1 cellular context compared by ENCODE assay signal in the genomic region with DNA sequence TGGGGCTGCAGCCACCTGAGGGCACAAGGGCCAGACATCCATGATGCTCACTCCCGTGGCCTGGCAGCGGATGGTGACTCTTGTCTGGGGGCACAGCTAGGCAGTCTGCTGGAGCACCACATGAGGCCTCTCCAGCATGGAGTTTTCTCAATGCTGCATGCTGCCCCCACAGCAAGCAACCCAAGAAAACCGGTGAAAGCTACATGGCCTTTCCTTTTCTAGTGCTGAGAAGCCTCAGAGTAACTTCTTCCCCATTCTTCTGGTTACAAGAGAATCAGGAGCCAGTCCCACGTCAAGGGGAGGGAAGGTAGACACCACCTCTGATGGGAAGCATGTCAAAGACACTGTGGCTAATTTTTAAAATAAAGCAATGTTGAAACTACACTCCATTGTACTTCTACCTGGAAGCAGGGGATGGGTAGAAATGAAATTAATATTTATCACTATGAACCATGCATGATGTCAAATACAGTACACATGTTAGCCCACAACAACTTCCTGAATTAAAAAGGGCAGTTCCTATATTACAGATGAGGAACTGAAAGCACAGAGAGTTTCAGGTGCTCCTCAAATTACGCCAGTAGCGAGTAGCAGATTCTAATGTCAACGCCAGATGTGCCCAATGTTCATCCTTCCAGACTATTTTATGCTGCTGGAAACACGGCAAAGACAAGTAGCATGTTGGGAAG.
TF ChIP-seq lines count a peak whose summit lies in the region.

No MANE protein-coding gene starts in this region.

TF ChIP-seq in GM12878, 131 proteins besides CTCF, POLR2A, EP300 and RAD21 (continued from another document):
- TF ChIP-seq, protein P1, sequence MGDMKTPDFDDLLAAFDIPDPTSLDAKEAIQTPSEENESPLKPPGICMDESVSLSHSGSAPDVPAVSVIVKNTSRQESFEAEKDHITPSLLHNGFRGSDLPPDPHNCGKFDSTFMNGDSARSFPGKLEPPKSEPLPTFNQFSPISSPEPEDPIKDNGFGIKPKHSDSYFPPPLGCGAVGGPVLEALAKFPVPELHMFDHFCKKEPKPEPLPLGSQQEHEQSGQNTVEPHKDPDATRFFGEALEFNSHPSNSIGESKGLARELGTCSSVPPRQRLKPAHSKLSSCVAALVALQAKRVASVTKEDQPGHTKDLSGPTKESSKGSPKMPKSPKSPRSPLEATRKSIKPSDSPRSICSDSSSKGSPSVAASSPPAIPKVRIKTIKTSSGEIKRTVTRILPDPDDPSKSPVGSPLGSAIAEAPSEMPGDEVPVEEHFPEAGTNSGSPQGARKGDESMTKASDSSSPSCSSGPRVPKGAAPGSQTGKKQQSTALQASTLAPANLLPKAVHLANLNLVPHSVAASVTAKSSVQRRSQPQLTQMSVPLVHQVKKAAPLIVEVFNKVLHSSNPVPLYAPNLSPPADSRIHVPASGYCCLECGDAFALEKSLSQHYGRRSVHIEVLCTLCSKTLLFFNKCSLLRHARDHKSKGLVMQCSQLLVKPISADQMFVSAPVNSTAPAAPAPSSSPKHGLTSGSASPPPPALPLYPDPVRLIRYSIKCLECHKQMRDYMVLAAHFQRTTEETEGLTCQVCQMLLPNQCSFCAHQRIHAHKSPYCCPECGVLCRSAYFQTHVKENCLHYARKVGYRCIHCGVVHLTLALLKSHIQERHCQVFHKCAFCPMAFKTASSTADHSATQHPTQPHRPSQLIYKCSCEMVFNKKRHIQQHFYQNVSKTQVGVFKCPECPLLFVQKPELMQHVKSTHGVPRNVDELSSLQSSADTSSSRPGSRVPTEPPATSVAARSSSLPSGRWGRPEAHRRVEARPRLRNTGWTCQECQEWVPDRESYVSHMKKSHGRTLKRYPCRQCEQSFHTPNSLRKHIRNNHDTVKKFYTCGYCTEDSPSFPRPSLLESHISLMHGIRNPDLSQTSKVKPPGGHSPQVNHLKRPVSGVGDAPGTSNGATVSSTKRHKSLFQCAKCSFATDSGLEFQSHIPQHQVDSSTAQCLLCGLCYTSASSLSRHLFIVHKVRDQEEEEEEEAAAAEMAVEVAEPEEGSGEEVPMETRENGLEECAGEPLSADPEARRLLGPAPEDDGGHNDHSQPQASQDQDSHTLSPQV (IDR thresholded peaks at IDR 0.05) = no peak
- TF ChIP-seq BHLHE40 (IDR thresholded peaks at IDR 0.05; ENCODE audit: borderline replicate concordance in 1 of 2, low read depth in 2 of 2, low read length in 1 of 2) = no peak
- no peak for TF ChIP-seq BMI1 (IDR thresholded peaks at IDR 0.05; ENCODE audit: borderline replicate concordance)
- peak; percentile 77; the same call in 1 of the 2 replicates for TF ChIP-seq TCF12 (IDR thresholded peaks at IDR 0.05; ENCODE audit: low read depth, low read length)
- TF ChIP-seq POU2F2 (IDR thresholded peaks at IDR 0.05; ENCODE audit: borderline replicate concordance, low read depth, low read length) = 0 out of 3 replicates have a peak, but pooled peaks have one; percentile 8
- TF ChIP-seq, protein P2, sequence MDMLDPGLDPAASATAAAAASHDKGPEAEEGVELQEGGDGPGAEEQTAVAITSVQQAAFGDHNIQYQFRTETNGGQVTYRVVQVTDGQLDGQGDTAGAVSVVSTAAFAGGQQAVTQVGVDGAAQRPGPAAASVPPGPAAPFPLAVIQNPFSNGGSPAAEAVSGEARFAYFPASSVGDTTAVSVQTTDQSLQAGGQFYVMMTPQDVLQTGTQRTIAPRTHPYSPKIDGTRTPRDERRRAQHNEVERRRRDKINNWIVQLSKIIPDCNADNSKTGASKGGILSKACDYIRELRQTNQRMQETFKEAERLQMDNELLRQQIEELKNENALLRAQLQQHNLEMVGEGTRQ (IDR thresholded peaks at IDR 0.05; ENCODE audit: borderline replicate concordance, low read depth, low read length) = no peak
- no peak for TF ChIP-seq NRF1 (conservative IDR thresholded peaks at IDR 0.05; ENCODE audit: low read depth, low read length)
- TF ChIP-seq, protein P3, sequence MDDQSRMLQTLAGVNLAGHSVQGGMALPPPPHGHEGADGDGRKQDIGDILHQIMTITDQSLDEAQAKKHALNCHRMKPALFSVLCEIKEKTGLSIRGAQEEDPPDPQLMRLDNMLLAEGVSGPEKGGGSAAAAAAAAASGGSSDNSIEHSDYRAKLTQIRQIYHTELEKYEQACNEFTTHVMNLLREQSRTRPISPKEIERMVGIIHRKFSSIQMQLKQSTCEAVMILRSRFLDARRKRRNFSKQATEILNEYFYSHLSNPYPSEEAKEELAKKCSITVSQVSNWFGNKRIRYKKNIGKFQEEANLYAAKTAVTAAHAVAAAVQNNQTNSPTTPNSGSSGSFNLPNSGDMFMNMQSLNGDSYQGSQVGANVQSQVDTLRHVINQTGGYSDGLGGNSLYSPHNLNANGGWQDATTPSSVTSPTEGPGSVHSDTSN (IDR thresholded peaks at IDR 0.05; ENCODE audit: insufficient replicate concordance, low read depth, low read length) = no peak
- peak; percentile 49; the same call in 1 of the 2 replicates for TF ChIP-seq JUNB (IDR thresholded peaks at IDR 0.05)
- no peak for TF ChIP-seq FOXK2 (IDR thresholded peaks at IDR 0.05)
- no peak for TF ChIP-seq YY1 (IDR thresholded peaks at IDR 0.05; ENCODE audit: low read depth, low read length)
- TF ChIP-seq FOS (IDR thresholded peaks at IDR 0.05; ENCODE audit: borderline replicate concordance, extremely low read depth, insufficient read length) = no peak
- peak; percentile 64; the same call in 1 of the 2 replicates for TF ChIP-seq DPF2 (IDR thresholded peaks at IDR 0.05)
- TF ChIP-seq ZNF384 (IDR thresholded peaks at IDR 0.05; ENCODE audit: borderline replicate concordance, low read depth, low read length) = no peak
- no peak for TF ChIP-seq FOXM1 (IDR thresholded peaks at IDR 0.05; ENCODE audit: low read depth, low read length)
- peak; percentile 55; the same call in 1 of the 2 replicates for TF ChIP-seq CREM (IDR thresholded peaks at IDR 0.05; ENCODE audit: low read depth)
- no peak for TF ChIP-seq PML (IDR thresholded peaks at IDR 0.05; ENCODE audit: low read length)
- TF ChIP-seq, protein P4, sequence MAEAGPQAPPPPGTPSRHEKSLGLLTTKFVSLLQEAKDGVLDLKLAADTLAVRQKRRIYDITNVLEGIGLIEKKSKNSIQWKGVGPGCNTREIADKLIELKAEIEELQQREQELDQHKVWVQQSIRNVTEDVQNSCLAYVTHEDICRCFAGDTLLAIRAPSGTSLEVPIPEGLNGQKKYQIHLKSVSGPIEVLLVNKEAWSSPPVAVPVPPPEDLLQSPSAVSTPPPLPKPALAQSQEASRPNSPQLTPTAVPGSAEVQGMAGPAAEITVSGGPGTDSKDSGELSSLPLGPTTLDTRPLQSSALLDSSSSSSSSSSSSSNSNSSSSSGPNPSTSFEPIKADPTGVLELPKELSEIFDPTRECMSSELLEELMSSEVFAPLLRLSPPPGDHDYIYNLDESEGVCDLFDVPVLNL (IDR thresholded peaks at IDR 0.05; ENCODE audit: low read depth, low read length) = no peak
- TF ChIP-seq SRF (IDR thresholded peaks at IDR 0.05; ENCODE audit: low read depth in 2 of 2, low read length in 2 of 2) = no peak
- TF ChIP-seq PAX8 (IDR thresholded peaks at IDR 0.05) = no peak
- TF ChIP-seq, protein P5, sequence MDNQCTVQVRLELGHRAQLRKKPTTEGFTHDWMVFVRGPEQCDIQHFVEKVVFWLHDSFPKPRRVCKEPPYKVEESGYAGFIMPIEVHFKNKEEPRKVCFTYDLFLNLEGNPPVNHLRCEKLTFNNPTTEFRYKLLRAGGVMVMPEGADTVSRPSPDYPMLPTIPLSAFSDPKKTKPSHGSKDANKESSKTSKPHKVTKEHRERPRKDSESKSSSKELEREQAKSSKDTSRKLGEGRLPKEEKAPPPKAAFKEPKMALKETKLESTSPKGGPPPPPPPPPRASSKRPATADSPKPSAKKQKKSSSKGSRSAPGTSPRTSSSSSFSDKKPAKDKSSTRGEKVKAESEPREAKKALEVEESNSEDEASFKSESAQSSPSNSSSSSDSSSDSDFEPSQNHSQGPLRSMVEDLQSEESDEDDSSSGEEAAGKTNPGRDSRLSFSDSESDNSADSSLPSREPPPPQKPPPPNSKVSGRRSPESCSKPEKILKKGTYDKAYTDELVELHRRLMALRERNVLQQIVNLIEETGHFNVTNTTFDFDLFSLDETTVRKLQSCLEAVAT (IDR thresholded peaks at IDR 0.05) = no peak
- TF ChIP-seq ZNF207 (IDR thresholded peaks at IDR 0.05; ENCODE audit: borderline replicate concordance) = no peak
- peak; percentile 60; the same call in 1 of the 2 replicates for TF ChIP-seq ZBED1 (IDR thresholded peaks at IDR 0.05; ENCODE audit: borderline replicate concordance)
- no peak for TF ChIP-seq EGR1 (IDR thresholded peaks at IDR 0.05; ENCODE audit: borderline replicate concordance in 1 of 2, low read depth in 2 of 2, low read length in 2 of 2)
- TF ChIP-seq MEF2B (IDR thresholded peaks at IDR 0.05; ENCODE audit: partially characterized antibody, poor library complexity, severe bottlenecking) = peak; percentile 14
- TF ChIP-seq KAT2A (conservative IDR thresholded peaks at IDR 0.05; ENCODE audit: control insufficient read depth, low read depth, low read length) = no peak
- TF ChIP-seq NBN (IDR thresholded peaks at IDR 0.05) = no peak
- TF ChIP-seq SUZ12 (IDR thresholded peaks at IDR 0.05; ENCODE audit: unreplicated experiment) = no peak
- TF ChIP-seq IKZF1 (conservative IDR thresholded peaks at IDR 0.05) = peak; percentile 48
- TF ChIP-seq CHD2 (IDR thresholded peaks at IDR 0.05; ENCODE audit: borderline replicate concordance, low read depth, low read length) = no peak
- TF ChIP-seq, protein P6, sequence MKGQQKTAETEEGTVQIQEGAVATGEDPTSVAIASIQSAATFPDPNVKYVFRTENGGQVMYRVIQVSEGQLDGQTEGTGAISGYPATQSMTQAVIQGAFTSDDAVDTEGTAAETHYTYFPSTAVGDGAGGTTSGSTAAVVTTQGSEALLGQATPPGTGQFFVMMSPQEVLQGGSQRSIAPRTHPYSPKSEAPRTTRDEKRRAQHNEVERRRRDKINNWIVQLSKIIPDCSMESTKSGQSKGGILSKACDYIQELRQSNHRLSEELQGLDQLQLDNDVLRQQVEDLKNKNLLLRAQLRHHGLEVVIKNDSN (IDR thresholded peaks at IDR 0.05; ENCODE audit: borderline replicate concordance, extremely low read length, insufficient read depth, low read depth, low read length) = no peak
- TF ChIP-seq WRNIP1 (IDR thresholded peaks at IDR 0.05; ENCODE audit: borderline replicate concordance, low read depth, low read length) = no peak
- TF ChIP-seq CREB1 (IDR thresholded peaks at IDR 0.05; ENCODE audit: low read depth) = peak; percentile 55
- TF ChIP-seq ESRRA (IDR thresholded peaks at IDR 0.05; ENCODE audit: low read length) = no peak
- no peak for TF ChIP-seq SP1 (IDR thresholded peaks at IDR 0.05; ENCODE audit: low read depth, low read length)
- TF ChIP-seq SMARCA5 (IDR thresholded peaks at IDR 0.05) = no peak
- no peak for TF ChIP-seq MXI1 (IDR thresholded peaks at IDR 0.05; ENCODE audit: low read depth, low read length)
- TF ChIP-seq KLF5 (IDR thresholded peaks at IDR 0.05; ENCODE audit: partially characterized antibody) = no peak
- TF ChIP-seq POLR2AphosphoS5 (IDR thresholded peaks at IDR 0.05; ENCODE audit: low read length) = no peak
- peak; percentile 56; the same call in 1 of the 2 replicates for TF ChIP-seq CBX5 (IDR thresholded peaks at IDR 0.05; ENCODE audit: low read depth)
- no peak for TF ChIP-seq CHD4 (IDR thresholded peaks at IDR 0.05)
- TF ChIP-seq MTA2 (IDR thresholded peaks at IDR 0.05; ENCODE audit: low read depth) = peak; percentile 64; the same call in 1 of the 2 replicates
- TF ChIP-seq TBL1XR1 (IDR thresholded peaks at IDR 0.05; ENCODE audit: low read depth, low read length) = no peak
- no peak for TF ChIP-seq ZNF24 (IDR thresholded peaks at IDR 0.05)
- no peak for TF ChIP-seq CHD1 (IDR thresholded peaks at IDR 0.05; ENCODE audit: low read depth, low read length)
- no peak for TF ChIP-seq TAF1 (IDR thresholded peaks at IDR 0.05; ENCODE audit: borderline replicate concordance, low read depth, low read length)
- TF ChIP-seq RAD51 (IDR thresholded peaks at IDR 0.05) = no peak
- peak; percentile 63; the same call in 1 of the 2 replicates for TF ChIP-seq EED (IDR thresholded peaks at IDR 0.05; ENCODE audit: low read depth)
- TF ChIP-seq TARDBP (IDR thresholded peaks at IDR 0.05; ENCODE audit: borderline replicate concordance) = no peak
- no peak for TF ChIP-seq HCFC1 (IDR thresholded peaks at IDR 0.05; ENCODE audit: low read length)
- no peak for TF ChIP-seq BRCA1 (IDR thresholded peaks at IDR 0.05; ENCODE audit: low read depth, low read length)
- no peak for TF ChIP-seq STAT1 (conservative IDR thresholded peaks at IDR 0.05)
- TF ChIP-seq ZSCAN29 (IDR thresholded peaks at IDR 0.05) = no peak
- peak; percentile 72; the same call in 1 of the 2 replicates for TF ChIP-seq TCF3 (IDR thresholded peaks at IDR 0.05; ENCODE audit: borderline replicate concordance, insufficient read depth, low read depth, low read length)
- TF ChIP-seq, protein P7, sequence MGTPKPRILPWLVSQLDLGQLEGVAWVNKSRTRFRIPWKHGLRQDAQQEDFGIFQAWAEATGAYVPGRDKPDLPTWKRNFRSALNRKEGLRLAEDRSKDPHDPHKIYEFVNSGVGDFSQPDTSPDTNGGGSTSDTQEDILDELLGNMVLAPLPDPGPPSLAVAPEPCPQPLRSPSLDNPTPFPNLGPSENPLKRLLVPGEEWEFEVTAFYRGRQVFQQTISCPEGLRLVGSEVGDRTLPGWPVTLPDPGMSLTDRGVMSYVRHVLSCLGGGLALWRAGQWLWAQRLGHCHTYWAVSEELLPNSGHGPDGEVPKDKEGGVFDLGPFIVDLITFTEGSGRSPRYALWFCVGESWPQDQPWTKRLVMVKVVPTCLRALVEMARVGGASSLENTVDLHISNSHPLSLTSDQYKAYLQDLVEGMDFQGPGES (IDR thresholded peaks at IDR 0.05) = no peak
- TF ChIP-seq YBX1 (IDR thresholded peaks at IDR 0.05) = no peak
- TF ChIP-seq EZH2 (IDR thresholded peaks at IDR 0.05; ENCODE audit: borderline replicate concordance, control insufficient read depth, low read depth, low read length) = no peak
- peak; percentile 64 to 77; a peak in 3 of 4 replicates for TF ChIP-seq IKZF2 (IDR thresholded peaks at IDR 0.05)
- TF ChIP-seq, protein P8, sequence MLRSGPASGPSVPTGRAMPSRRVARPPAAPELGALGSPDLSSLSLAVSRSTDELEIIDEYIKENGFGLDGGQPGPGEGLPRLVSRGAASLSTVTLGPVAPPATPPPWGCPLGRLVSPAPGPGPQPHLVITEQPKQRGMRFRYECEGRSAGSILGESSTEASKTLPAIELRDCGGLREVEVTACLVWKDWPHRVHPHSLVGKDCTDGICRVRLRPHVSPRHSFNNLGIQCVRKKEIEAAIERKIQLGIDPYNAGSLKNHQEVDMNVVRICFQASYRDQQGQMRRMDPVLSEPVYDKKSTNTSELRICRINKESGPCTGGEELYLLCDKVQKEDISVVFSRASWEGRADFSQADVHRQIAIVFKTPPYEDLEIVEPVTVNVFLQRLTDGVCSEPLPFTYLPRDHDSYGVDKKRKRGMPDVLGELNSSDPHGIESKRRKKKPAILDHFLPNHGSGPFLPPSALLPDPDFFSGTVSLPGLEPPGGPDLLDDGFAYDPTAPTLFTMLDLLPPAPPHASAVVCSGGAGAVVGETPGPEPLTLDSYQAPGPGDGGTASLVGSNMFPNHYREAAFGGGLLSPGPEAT (IDR thresholded peaks at IDR 0.05; ENCODE audit: low read depth) = 0 out of 2 replicates have a peak, but pooled peaks have one; percentile 22
